8 cellular contexts compared by ENCODE assay signal in genomic region chr11:32809313-32809712, GRCh38.
DNase-seq lines count a peak whose midpoint lies in the region; ATAC-seq lines count a peak whose summit lies in the region.

No MANE protein-coding gene starts in this region.

- H3K4me3 Mint-ChIP-seq in central memory CD8-positive, alpha-beta T cell: no peak overlapping the region

- H3K27ac Mint-ChIP-seq in central memory CD8-positive, alpha-beta T cell (ENCODE audit: low read depth): peak overlapping the region; percentile 56

- peak; percentile 89 for ATAC-seq in GM18873 (IDR thresholded peaks at IDR 0.05; ENCODE audit: low FRiP score, unreplicated experiment)
- ATAC-seq in HG03060 (IDR thresholded peaks at IDR 0.05; ENCODE audit: low read depth, unreplicated experiment): peak; percentile 65
- peak; percentile 40 for ATAC-seq in central memory CD8-positive, alpha-beta T cell (replicated peaks; ENCODE audit: extremely low read depth, poor library complexity, severe bottlenecking)

- peaks cover 10% of the 10 kb centered on the region for H3K27me3 Mint-ChIP-seq in central memory CD8-positive, alpha-beta T cell

- no peaks in the 10 kb centered on the region for H3K9me3 Mint-ChIP-seq in central memory CD8-positive, alpha-beta T cell

- peaks cover 2% of the 10 kb centered on the region for H3K36me3 Mint-ChIP-seq in central memory CD8-positive, alpha-beta T cell (ENCODE audit: insufficient read depth)

- no peaks in the 10 kb centered on the region for H3K4me1 Mint-ChIP-seq in central memory CD8-positive, alpha-beta T cell

- DNase-seq in C1 segment of cervical spinal cord (lab: John Stamatoyannopoulos, UW) (peak in 11 of 14 donors; percentile 0 to 51 (median 21)), NCI-H2029 (lab: John Stamatoyannopoulos, UW) (peak; percentile 42), T-helper 9 cell (peak; percentile 6), left kidney (ENCODE audit: low read depth, low spot score) (peak; percentile 90)
- DNase-seq in central memory CD8-positive, alpha-beta T cell (ENCODE audit: low spot score in 2 of 2): no peak
- peak; percentile 46 to 58 for DNase-seq in stimulated activated CD4-positive, alpha-beta T cell treated with anti-CD3 and anti-CD28 coated beads, Interleukin-4, amount 100 ng/mL, for 48 hours (ENCODE audit: low read depth in 2 of 2)

Comparison
In these comparisons a context has a peak if more than half of its experiments do, and no peak if none do; other contexts are left out.
1. DNase-seq: peak in C1 segment of cervical spinal cord (11 of 14), NCI-H2029 (single experiment), T-helper 9 cell (single experiment), left kidney (single experiment) and stimulated activated CD4-positive, alpha-beta T cell treated with anti-CD3 and anti-CD28 coated beads, Interleukin-4, amount 100 ng/mL, for 48 hours (2 of 2); none in central memory CD8-positive, alpha-beta T cell (0 of 2).
2. Peak in every context shown above with its lines, with median percentiles within 50 percentile points of each other: ATAC-seq.